Comparison of ENCODE assay signal across 17 cellular contexts in the genomic region with DNA sequence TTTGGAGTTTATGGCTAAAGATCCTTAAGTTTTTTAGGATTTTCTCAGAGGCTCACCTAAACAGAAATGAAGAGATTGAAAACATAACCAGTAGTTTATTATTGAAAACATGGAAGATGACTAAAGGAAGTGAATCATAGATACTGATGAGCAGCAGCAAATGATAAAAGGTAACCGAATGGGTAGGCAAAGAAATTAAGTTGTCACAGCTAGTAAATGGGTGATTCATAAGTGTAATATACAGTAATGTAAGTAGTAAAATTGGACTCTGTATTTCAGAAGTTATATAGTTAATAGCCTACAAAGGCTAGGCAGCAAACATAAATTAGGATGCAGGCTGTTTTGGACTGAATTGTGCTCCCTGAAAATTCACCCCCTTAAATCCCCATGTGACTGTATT.
"Had no signal": no experiment of that assay in that cellular context is flagged by ENCODE, and none has a peak within 500 bp of the region (broad histone marks: within the 10 kb centered on the region; RNA-seq: fewer than 3 reads in every experiment).

No MANE protein-coding gene starts in this region.

- H3K4me1 Mint-ChIP-seq: natural killer cell, neural crest cell had no signal

- H3K27ac ChIP-seq: esophagus squamous epithelium, right atrium auricular region, stomach had no signal

- H3K4me3 Mint-ChIP-seq: dendritic cell treated with granulocyte-macrophage colony-stimulating factor and Interleukin-4, amounts not matched to agents 40 ng/mL and 50 ng/mL, for 4 days; effector memory CD8-positive, alpha-beta T cell; immature natural killer cell; natural killer cell; neural crest cell; type B pancreatic cell had no signal

- H3K9me3 Mint-ChIP-seq: type B pancreatic cell had no signal

- H3K9me3 ChIP-seq: thyroid gland had no signal

- H3K36me3 ChIP-seq: esophagus squamous epithelium, right atrium auricular region, stomach, thyroid gland had no signal

- H3K27me3 ChIP-seq: right atrium auricular region, stomach, thyroid gland had no signal

- ATAC-seq: effector memory CD8-positive, alpha-beta T cell; left cardiac atrium; left ventricle myocardium superior; natural killer cell had no signal

- H3K4me3 ChIP-seq: esophagus squamous epithelium, right atrium auricular region, stomach, thyroid gland had no signal

- H3K27ac Mint-ChIP-seq: dendritic cell treated with granulocyte-macrophage colony-stimulating factor and Interleukin-4, amounts not matched to agents 40 ng/mL and 50 ng/mL, for 4 days; effector memory CD8-positive, alpha-beta T cell; immature natural killer cell; natural killer cell; type B pancreatic cell had no signal

- H3K27me3 Mint-ChIP-seq: dendritic cell treated with granulocyte-macrophage colony-stimulating factor and Interleukin-4, amounts not matched to agents 40 ng/mL and 50 ng/mL, for 4 days; effector memory CD8-positive, alpha-beta T cell; type B pancreatic cell had no signal

- H3K36me3 Mint-ChIP-seq: type B pancreatic cell had no signal

- H3K4me1 ChIP-seq: esophagus squamous epithelium, right atrium auricular region had no signal

- DNase-seq: effector memory CD8-positive, alpha-beta T cell; esophagus squamous epithelium; foreskin fibroblast; immature natural killer cell; left cardiac atrium; left ventricle myocardium superior; natural killer cell; posterior cingulate gyrus; small intestine; stimulated activated CD4-positive, alpha-beta T cell treated with anti-CD3 and anti-CD28 coated beads, Interleukin-12 subunit alpha, Interleukin-12 subunit beta, amount 100 ng/mL, for 4 hours; stimulated activated naive CD4-positive, alpha-beta T cell; stomach had no signal
